ENCODE assay signal across 14 cellular contexts in the genomic region with DNA sequence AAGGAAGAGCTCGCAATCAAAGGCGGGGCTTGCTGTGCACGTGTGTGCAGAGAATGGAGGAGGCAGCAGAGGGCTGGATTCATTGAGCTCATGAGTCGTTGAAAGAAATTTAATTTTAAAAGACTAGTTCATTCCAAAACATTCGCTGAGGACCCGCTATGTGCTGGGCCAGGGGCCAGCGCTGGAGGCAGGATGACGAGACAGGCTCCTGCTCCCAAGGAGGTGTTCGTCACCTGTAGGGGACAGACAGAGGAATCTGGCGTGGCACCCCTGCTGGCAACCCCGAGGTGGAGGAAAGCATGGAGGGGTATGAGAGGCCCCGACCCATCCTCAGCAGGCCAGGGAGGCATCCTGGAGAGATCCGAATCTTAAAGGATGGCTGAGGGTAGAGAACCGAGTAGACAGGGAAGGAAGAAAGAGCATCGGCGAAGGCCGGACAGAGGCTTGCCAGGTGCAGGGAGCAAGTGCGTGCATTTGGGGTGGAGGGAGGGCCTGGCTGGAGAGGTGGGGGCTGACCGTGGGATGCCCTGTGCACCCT.
"Had no signal": no experiment of that assay in that cellular context is flagged by ENCODE, and none has a peak within 500 bp of the region (broad histone marks: within the 10 kb centered on the region; RNA-seq: fewer than 3 reads in every experiment).

No MANE protein-coding gene starts in this region.

- H3K36me3 Mint-ChIP-seq: naive thymus-derived CD4-positive, alpha-beta T cell; stimulated activated memory B cell treated with anti-CD40 and anti-IgM and Interleukin-4, amounts not matched to agents 10 μg/mL and 1 μg/mL and 100 μg/mL, for 72 hours had no signal

- H3K9me3 ChIP-seq: left lung, neutrophil had no signal

- H3K4me3 ChIP-seq: heart left ventricle, left lung, tibial nerve had no signal

- H3K36me3 ChIP-seq: heart left ventricle, left lung, neutrophil, tibial nerve had no signal

- H3K27me3 Mint-ChIP-seq: stimulated activated naive CD8-positive, alpha-beta T cell treated with anti-CD3 and anti-CD28 coated beads, Interleukin-15, Interleukin-2, amounts not matched to agents 100 ng/mL and 50 ng/mL, for 24 hours had no signal

- H3K27ac ChIP-seq: dorsolateral prefrontal cortex, heart left ventricle, left lung, neutrophil, tibial nerve had no signal

- H3K27ac Mint-ChIP-seq: naive thymus-derived CD4-positive, alpha-beta T cell; nephron progenitor cell; progenitor cell of endocrine pancreas; stimulated activated memory B cell treated with anti-CD40 and anti-IgM and Interleukin-4, amounts not matched to agents 10 μg/mL and 1 μg/mL and 100 μg/mL, for 72 hours; stimulated activated naive CD8-positive, alpha-beta T cell treated with anti-CD3 and anti-CD28 coated beads, Interleukin-15, Interleukin-2, amounts not matched to agents 100 ng/mL and 50 ng/mL, for 24 hours had no signal

- H3K4me3 Mint-ChIP-seq: naive thymus-derived CD4-positive, alpha-beta T cell; nephron progenitor cell; stimulated activated memory B cell treated with anti-CD40 and anti-IgM and Interleukin-4, amounts not matched to agents 10 μg/mL and 1 μg/mL and 100 μg/mL, for 72 hours; stimulated activated naive CD8-positive, alpha-beta T cell treated with anti-CD3 and anti-CD28 coated beads, Interleukin-15, Interleukin-2, amounts not matched to agents 100 ng/mL and 50 ng/mL, for 24 hours had no signal

- ATAC-seq: naive thymus-derived CD4-positive, alpha-beta T cell; stimulated activated memory B cell treated with anti-CD40 and anti-IgM and Interleukin-4, amounts not matched to agents 10 μg/mL and 1 μg/mL and 100 μg/mL, for 72 hours had no signal

- DNase-seq: central memory CD4-positive, alpha-beta T cell; cortex of kidney; effector CD8-positive, alpha-beta T cell; left lung; naive thymus-derived CD4-positive, alpha-beta T cell; stimulated activated CD4-positive, alpha-beta T cell treated with anti-CD3 and anti-CD28 coated beads, Interleukin-4, amount 100 ng/mL, for 24 hours had no signal

- H3K4me1 Mint-ChIP-seq: naive thymus-derived CD4-positive, alpha-beta T cell; nephron progenitor cell; stimulated activated memory B cell treated with anti-CD40 and anti-IgM and Interleukin-4, amounts not matched to agents 10 μg/mL and 1 μg/mL and 100 μg/mL, for 72 hours had no signal

- H3K9me3 Mint-ChIP-seq: stimulated activated naive CD8-positive, alpha-beta T cell treated with anti-CD3 and anti-CD28 coated beads, Interleukin-15, Interleukin-2, amounts not matched to agents 100 ng/mL and 50 ng/mL, for 24 hours had no signal

- H3K4me1 ChIP-seq: heart left ventricle, left lung, tibial nerve had no signal
